ENCODE assay signal across 31 cellular contexts in the genomic region with DNA sequence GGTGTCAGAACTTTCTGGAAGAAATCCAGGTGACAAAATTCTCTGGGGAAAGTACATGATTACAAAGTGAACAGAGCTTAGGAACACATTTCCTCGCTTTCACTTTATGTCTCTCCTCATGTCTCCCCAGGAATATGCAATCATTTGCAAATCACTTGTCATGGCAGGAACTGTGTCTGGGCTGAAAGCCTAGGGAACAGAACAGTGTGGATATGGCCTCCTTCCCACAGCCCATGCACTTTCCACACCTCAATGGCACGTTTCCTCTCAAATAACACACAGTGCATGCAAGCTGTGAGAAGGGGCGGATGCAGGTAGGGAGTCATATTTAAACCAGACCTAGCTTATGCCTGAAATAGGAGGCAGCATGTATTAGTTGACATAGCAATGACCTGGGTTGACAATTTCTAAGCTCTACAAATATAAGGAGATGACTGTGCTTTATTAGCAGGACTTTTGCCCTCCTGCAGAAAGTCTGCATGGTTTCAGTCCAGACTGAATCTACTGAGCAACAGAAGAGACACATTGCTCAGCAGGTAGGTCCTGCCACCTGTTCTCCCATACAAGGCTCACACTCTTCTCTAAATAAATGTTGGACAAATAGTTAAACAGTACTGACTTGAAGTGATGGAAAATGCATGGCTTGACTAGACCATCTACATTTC.
"Had no signal": no experiment of that assay in that cellular context is flagged by ENCODE, and none has a peak within 500 bp of the region (broad histone marks: within the 10 kb centered on the region; RNA-seq: fewer than 3 reads in every experiment).

No MANE protein-coding gene starts in this region.

- H3K9me3 ChIP-seq: ovary, suprapubic skin, upper lobe of right lung, uterus had no signal

- H3K36me3 Mint-ChIP-seq: immature natural killer cell, natural killer cell had no signal

- H3K4me3 ChIP-seq: coronary artery, esophagus muscularis mucosa, heart right ventricle, lower lobe of right lung, ovary, psoas muscle, skin epidermis, suprapubic skin, transverse colon, upper lobe of right lung, uterus had no signal

- H3K27ac Mint-ChIP-seq: immature natural killer cell; natural killer cell; stimulated activated naive CD8-positive, alpha-beta T cell treated with anti-CD3 and anti-CD28 coated beads, Interleukin-15, amount 100 ng/mL, for 72 hours had no signal

- H3K27me3 Mint-ChIP-seq: stimulated activated naive CD8-positive, alpha-beta T cell treated with anti-CD3 and anti-CD28 coated beads, Interleukin-15, amount 100 ng/mL, for 72 hours had no signal

- H3K4me1 Mint-ChIP-seq: immature natural killer cell; natural killer cell; stimulated activated naive CD8-positive, alpha-beta T cell treated with anti-CD3 and anti-CD28 coated beads, Interleukin-15, amount 100 ng/mL, for 72 hours had no signal

- FAIRE-seq: endothelial cell of umbilical vein had no signal

- H3K27me3 ChIP-seq: esophagus muscularis mucosa, foreskin keratinocyte, heart right ventricle, ovary, suprapubic skin, transverse colon, upper lobe of right lung, uterus had no signal

- H3K36me3 ChIP-seq: esophagus muscularis mucosa, heart right ventricle, lower lobe of right lung, ovary, suprapubic skin, transverse colon, upper lobe of right lung, uterus had no signal

- H3K4me1 ChIP-seq: esophagus muscularis mucosa, foreskin keratinocyte, heart right ventricle, lower lobe of right lung, psoas muscle, suprapubic skin, transverse colon, upper lobe of right lung, uterus had no signal

- DNase-seq: dermis blood vessel endothelial cell; effector memory CD4-positive, alpha-beta T cell; foreskin keratinocyte; glutamatergic neuron; heart right ventricle; hypothalamus; immature natural killer cell; islet precursor cell; kidney glomerular epithelial cell; left ventricle myocardium superior; lower lobe of right lung; natural killer cell; occipital lobe; ovary; posterior cingulate gyrus; psoas muscle; right cardiac atrium; stimulated activated CD4-positive, alpha-beta T cell treated with anti-CD3 and anti-CD28 coated beads, Interleukin-12 subunit alpha, Interleukin-12 subunit beta, amount 100 ng/mL, for 4 hours; stimulated activated CD4-positive, alpha-beta T cell treated with anti-CD3 and anti-CD28 coated beads, Interleukin-1b, Interleukin-23, amount 100 ng/mL, for 48 hours; stimulated activated CD4-positive, alpha-beta T cell treated with anti-CD3 and anti-CD28 coated beads, Interleukin-4, amount 100 ng/mL, for 1 hour; stimulated activated CD8-positive, alpha-beta memory T cell treated with anti-CD3 and anti-CD28 coated beads, Interleukin-4, amount 100 ng/mL, for 48 hours; stimulated activated naive CD4-positive, alpha-beta T cell; stimulated activated naive CD8-positive, alpha-beta T cell treated with anti-CD3 and anti-CD28 coated beads, Interleukin-15, amount 100 ng/mL, for 72 hours; transverse colon; upper lobe of right lung; uterus had no signal

- H3K4me3 Mint-ChIP-seq: immature natural killer cell; natural killer cell; stimulated activated naive CD8-positive, alpha-beta T cell treated with anti-CD3 and anti-CD28 coated beads, Interleukin-15, amount 100 ng/mL, for 72 hours had no signal

- ATAC-seq: foreskin keratinocyte; heart right ventricle; left ventricle myocardium superior; lower lobe of right lung; natural killer cell; psoas muscle; right cardiac atrium; stimulated activated naive CD8-positive, alpha-beta T cell treated with anti-CD3 and anti-CD28 coated beads, Interleukin-15, amount 100 ng/mL, for 72 hours; upper lobe of right lung had no signal
